ENCODE assay signal across 2 cellular contexts in the genomic region with DNA sequence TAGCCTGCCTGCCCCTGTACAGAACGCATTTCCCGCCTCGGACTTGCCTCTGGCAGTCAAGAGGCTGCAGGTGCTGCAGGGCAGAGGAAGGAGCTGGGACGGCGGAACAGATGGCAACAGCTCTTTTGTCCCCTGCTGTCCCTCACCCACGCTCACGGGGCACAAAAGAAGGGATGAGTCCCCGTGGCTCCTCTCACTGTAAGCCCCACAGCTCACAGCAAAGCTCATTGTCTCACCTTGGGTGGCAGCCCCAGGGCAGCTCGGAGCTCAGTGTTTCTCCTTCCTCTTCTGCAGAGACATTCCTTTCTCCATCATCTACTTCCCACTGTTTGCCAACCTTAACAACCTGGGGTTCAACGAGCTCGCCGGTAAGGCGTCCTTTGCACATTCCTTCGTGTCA.
TF ChIP-seq lines count a peak whose summit lies in the region.

No MANE protein-coding gene starts in this region.

TF ChIP-seq in SK-N-SH treated with all-trans-retinoic acid at 6 μM for 48 hours, 23 proteins besides CTCF, POLR2A, EP300 and RAD21 (continued from another document):
- TF ChIP-seq, protein P1, sequence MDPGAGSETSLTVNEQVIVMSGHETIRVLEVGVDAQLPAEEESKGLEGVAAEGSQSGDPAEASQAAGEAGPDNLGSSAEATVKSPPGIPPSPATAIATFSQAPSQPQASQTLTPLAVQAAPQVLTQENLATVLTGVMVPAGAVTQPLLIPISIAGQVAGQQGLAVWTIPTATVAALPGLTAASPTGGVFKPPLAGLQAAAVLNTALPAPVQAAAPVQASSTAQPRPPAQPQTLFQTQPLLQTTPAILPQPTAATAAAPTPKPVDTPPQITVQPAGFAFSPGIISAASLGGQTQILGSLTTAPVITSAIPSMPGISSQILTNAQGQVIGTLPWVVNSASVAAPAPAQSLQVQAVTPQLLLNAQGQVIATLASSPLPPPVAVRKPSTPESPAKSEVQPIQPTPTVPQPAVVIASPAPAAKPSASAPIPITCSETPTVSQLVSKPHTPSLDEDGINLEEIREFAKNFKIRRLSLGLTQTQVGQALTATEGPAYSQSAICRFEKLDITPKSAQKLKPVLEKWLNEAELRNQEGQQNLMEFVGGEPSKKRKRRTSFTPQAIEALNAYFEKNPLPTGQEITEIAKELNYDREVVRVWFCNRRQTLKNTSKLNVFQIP (CRISPR knock-in tag; IDR thresholded peaks at IDR 0.05; ENCODE audit: borderline replicate concordance, low read depth) = no peak
- TF ChIP-seq RARB (CRISPR knock-in tag; IDR thresholded peaks at IDR 0.05) = no peak
- no peak for TF ChIP-seq ARNTL (CRISPR knock-in tag; IDR thresholded peaks at IDR 0.05; ENCODE audit: borderline replicate concordance, low read depth)

TF ChIP-seq in SK-N-SH, 30 proteins besides CTCF, POLR2A, EP300 and RAD21 (continued from another document):
- TF ChIP-seq, protein P2, sequence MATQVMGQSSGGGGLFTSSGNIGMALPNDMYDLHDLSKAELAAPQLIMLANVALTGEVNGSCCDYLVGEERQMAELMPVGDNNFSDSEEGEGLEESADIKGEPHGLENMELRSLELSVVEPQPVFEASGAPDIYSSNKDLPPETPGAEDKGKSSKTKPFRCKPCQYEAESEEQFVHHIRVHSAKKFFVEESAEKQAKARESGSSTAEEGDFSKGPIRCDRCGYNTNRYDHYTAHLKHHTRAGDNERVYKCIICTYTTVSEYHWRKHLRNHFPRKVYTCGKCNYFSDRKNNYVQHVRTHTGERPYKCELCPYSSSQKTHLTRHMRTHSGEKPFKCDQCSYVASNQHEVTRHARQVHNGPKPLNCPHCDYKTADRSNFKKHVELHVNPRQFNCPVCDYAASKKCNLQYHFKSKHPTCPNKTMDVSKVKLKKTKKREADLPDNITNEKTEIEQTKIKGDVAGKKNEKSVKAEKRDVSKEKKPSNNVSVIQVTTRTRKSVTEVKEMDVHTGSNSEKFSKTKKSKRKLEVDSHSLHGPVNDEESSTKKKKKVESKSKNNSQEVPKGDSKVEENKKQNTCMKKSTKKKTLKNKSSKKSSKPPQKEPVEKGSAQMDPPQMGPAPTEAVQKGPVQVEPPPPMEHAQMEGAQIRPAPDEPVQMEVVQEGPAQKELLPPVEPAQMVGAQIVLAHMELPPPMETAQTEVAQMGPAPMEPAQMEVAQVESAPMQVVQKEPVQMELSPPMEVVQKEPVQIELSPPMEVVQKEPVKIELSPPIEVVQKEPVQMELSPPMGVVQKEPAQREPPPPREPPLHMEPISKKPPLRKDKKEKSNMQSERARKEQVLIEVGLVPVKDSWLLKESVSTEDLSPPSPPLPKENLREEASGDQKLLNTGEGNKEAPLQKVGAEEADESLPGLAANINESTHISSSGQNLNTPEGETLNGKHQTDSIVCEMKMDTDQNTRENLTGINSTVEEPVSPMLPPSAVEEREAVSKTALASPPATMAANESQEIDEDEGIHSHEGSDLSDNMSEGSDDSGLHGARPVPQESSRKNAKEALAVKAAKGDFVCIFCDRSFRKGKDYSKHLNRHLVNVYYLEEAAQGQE (IDR thresholded peaks at IDR 0.05; ENCODE audit: low read depth, low read length) = no peak
- TF ChIP-seq TCF12 (IDR thresholded peaks at IDR 0.05) = no peak
